In genomic region chr15:87781959-87782625, GRCh38 we compare ENCODE assay signal across 38 cellular contexts.
"Had no signal": no experiment of that assay in that cellular context is flagged by ENCODE, and none has a peak within 500 bp of the region (broad histone marks: within the 10 kb centered on the region; RNA-seq: fewer than 3 reads in every experiment).

No MANE protein-coding gene starts in this region.

- FAIRE-seq: astrocyte had no signal

- H3K9me3 ChIP-seq: adrenal gland, body of pancreas, breast epithelium, Peyer's patch had no signal

- DNase-seq: activated B cell treated with CpG ODN at 0.5 μM for 24 hours; activated CD4-positive, alpha-beta memory T cell treated with anti-CD3 and anti-CD28 coated beads for 36 hours; activated CD4-positive, alpha-beta T cell treated with anti-CD3 and anti-CD28 coated beads for 4 hours; activated CD4-positive, alpha-beta T cell treated with anti-CD3 and anti-CD28 coated beads, Interleukin-2, amount 50 U/mL, for 1 hour; activated CD4-positive, CD25-positive, alpha-beta regulatory T cell treated with anti-CD3 and anti-CD28 coated beads, Interleukin-2, amount 50 U/mL, for 72 hours; activated CD8-positive, alpha-beta memory T cell treated with anti-CD3 and anti-CD28 coated beads, Interleukin-2, amount 50 U/mL, for 4 hours; activated gamma-delta T cell treated with Interleukin-2 at 50 U/mL for 16 hours; activated naive CD4-positive, alpha-beta T cell treated with anti-CD3 and anti-CD28 coated beads for 36 hours; activated T-cell treated with anti-CD3 and anti-CD28 coated beads for 4 hours; activated T-cell treated with anti-CD3 and anti-CD28 coated beads, Interleukin-2, amount 50 U/mL, for 4 hours; adrenal gland; body of pancreas; Karpas-422; MV-4-11; NCI-H1092; NCI-H1417; NCI-H146; NCI-H187; NCI-H2029 treated with DMSO at 0.1 percent for 48 hours; NCI-H2107; NCI-H2171; NCI-H2227 treated with DMSO at 0.1 percent for 48 hours; NCI-H524 treated with DMSO at 0.1 percent for 48 hours; NK-92 treated with Interleukin-12 subunit alpha and Interleukin-12 subunit beta, amount 100 ng/mL, for 24 hours; PC-3; Peyer's patch; SIG-M5; SW 1271; T-helper 1 cell; T-helper 2 cell; T-helper 9 cell had no signal

- H3K27me3 ChIP-seq: adrenal gland, body of pancreas, breast epithelium, Peyer's patch had no signal

- H3K36me3 ChIP-seq: adrenal gland, breast epithelium, Peyer's patch had no signal

- ATAC-seq: activated naive CD4-positive, alpha-beta T cell treated with anti-CD3 and anti-CD28 coated beads, Interleukin-2, amount 50 U/mL, for 72 hours; activated T-cell treated with anti-CD3 and anti-CD28 coated beads, Interleukin-2, amount 50 U/mL, for 4 hours; body of pancreas; PC-3; Right ventricle myocardium inferior; SK-N-SH treated with all-trans-retinoic acid at 6 μM for 48 hours had no signal

- H3K4me3 ChIP-seq: adrenal gland, body of pancreas, breast epithelium, Peyer's patch had no signal

- H3K4me1 ChIP-seq: adrenal gland, body of pancreas, breast epithelium, Peyer's patch had no signal

- H3K27ac ChIP-seq: adrenal gland, body of pancreas, breast epithelium, Peyer's patch, RWPE1, VCaP had no signal
